24 cellular contexts compared by ENCODE assay signal in the genomic region with DNA sequence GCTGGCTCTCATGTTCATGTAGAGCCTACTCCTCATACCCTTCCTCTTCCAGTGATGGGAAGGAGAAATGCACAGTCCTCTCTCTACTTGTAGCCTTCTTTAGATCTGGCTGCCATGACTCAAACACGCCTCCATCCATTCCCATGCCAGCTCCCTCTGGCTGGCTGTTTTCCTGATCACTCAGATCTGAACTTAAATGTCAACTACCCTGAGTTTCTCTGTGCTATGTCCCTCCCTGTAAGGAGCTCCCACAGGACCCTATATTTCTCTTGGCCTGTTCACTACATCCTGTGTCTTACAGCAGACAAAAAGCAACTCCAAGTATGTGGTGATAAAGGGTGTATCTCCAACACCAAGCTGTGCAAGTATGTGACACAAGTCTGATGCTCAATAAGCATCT.
A peak's percentile ranks its signal among the peaks of the same experiment; 100 is the strongest.
DNase-seq lines count a peak whose midpoint lies in the region; FAIRE-seq and TF ChIP-seq lines count a peak whose summit lies in the region.
"Had no signal": no experiment of that assay in that cellular context is flagged by ENCODE, and none has a peak within 500 bp of the region (broad histone marks: within the 10 kb centered on the region; RNA-seq: fewer than 3 reads in every experiment).

No MANE protein-coding gene starts in this region.

- H3K27ac ChIP-seq in DOHH2 (ENCODE audit: low read depth, low read length): peak overlapping the region; percentile 99
- H3K27ac ChIP-seq in smooth muscle cell (ENCODE audit: low read depth): no peak overlapping the region
- H3K27ac ChIP-seq: KMS-11 had no signal

- POLR2A ChIA-PET in HEK293T (lab: Yijun Ruan, JAX): no interaction called here

- H3K4me1 Mint-ChIP-seq in nephron progenitor cell: peaks cover 75% of the 10 kb centered on the region

- H3K4me1 ChIP-seq in DOHH2 (ENCODE audit: control insufficient read depth, low read length) (peaks cover 100% of the 10 kb centered on the region), smooth muscle cell (ENCODE audit: low read depth) (peaks cover 31% of the 10 kb centered on the region)
- H3K4me1 ChIP-seq: Caco-2 had no signal

- peaks cover 31% of the 10 kb centered on the region for H3F3A ChIP-seq in DOHH2 (ENCODE audit: control insufficient read depth, insufficient read depth)
- H3F3A ChIP-seq in smooth muscle cell (ENCODE audit: low read depth): peaks cover 7% of the 10 kb centered on the region

- no peak for TF ChIP-seq POLR2A in GM12891 (IDR thresholded peaks at IDR 0.05; ENCODE audit: low read depth, low read length)

- H3K9me2 ChIP-seq in DOHH2 (replicated peaks; ENCODE audit: control insufficient read depth, low read length): no peaks in the 10 kb centered on the region

- in situ Hi-C loops in astrocyte of the spinal cord (cut with HindIII; ENCODE audit: low sequenced_read_pairs): no loop called here
- in situ Hi-C loops in GM13976 (cut with MboI; ENCODE audit: low sequenced_read_pairs, unreplicated experiment): no loop called here

- H3K9me3 ChIP-seq in DOHH2 (ENCODE audit: control insufficient read depth, insufficient read depth, low read length): no peaks in the 10 kb centered on the region
- no peaks in the 10 kb centered on the region for H3K9me3 ChIP-seq in smooth muscle cell (replicated peaks; ENCODE audit: low read depth)
- H3K9me3 ChIP-seq: BE2C, Caco-2 had no signal

- no peak overlapping the region for H3K9ac ChIP-seq in smooth muscle cell (ENCODE audit: low read depth)
- H3K9ac ChIP-seq: KMS-11 had no signal

- H2AFZ ChIP-seq in smooth muscle cell (ENCODE audit: low read depth): no peak overlapping the region

- CTCF ChIA-PET in HEK293T (lab: Yijun Ruan, JAX): no interaction called here

- DNase-seq in GM12891 (ENCODE audit: insufficient read length, low spot score): no peak
- DNase-seq in astrocyte of the spinal cord (ENCODE audit: low read depth, low spot score): peak; percentile 25
- DNase-seq in nephron progenitor cell: no peak
- no peak for DNase-seq in HEK293T (ENCODE audit: extremely low spot score)
- DNase-seq in GM13976 (ENCODE audit: low spot score): no peak
- no peak for DNase-seq in smooth muscle cell (lab: John Stamatoyannopoulos, UW; ENCODE audit: unreplicated experiment)
- DNase-seq: BE2C; Caco-2; CD4-positive, CD25-positive, alpha-beta regulatory T cell; DMS 273 treated with DMSO at 0.1 percent for 48 hours; DMS79 treated with DMSO at 0.1 percent for 48 hours; H9; MV-4-11; NCI-H1694 treated with DMSO at 0.1 percent for 48 hours; NCI-H2081 treated with DMSO at 0.1 percent for 48 hours; NCI-H2171 treated with DMSO at 0.1 percent for 48 hours; NCI-H524 treated with DMSO at 0.1 percent for 48 hours; NCI-H82; OCI-M1 had no signal

- peaks cover 21% of the 10 kb centered on the region for H3K9me3 Mint-ChIP-seq in nephron progenitor cell
- H3K9me3 Mint-ChIP-seq: H9 had no signal

- TF ChIP-seq CTCF in DOHH2 (IDR thresholded peaks at IDR 0.05; ENCODE audit: low read depth, low read length, poor library complexity, severe bottlenecking) (no peak), astrocyte of the spinal cord (IDR thresholded peaks at IDR 0.05; ENCODE audit: low read depth, low read length) (no peak), nephron progenitor cell (IDR thresholded peaks at IDR 0.05) (no peak), GM13976 (IDR thresholded peaks at IDR 0.05; ENCODE audit: borderline replicate concordance, control extremely low read depth, extremely low read depth, insufficient read depth, missing control alignments) (no peak), smooth muscle cell (IDR thresholded peaks at IDR 0.05; ENCODE audit: borderline replicate concordance, insufficient read depth, poor library complexity, severe bottlenecking) (no peak)

- H3K36me3 Mint-ChIP-seq in nephron progenitor cell (ENCODE audit: low read depth): peaks cover 57% of the 10 kb centered on the region
- H3K36me3 Mint-ChIP-seq: CD4-positive, CD25-positive, alpha-beta regulatory T cell had no signal

- H3K36me3 ChIP-seq in DOHH2 (ENCODE audit: control insufficient read depth, low read length) (peaks cover 22% of the 10 kb centered on the region), smooth muscle cell (ENCODE audit: low read depth) (no peaks in the 10 kb centered on the region)
- H3K36me3 ChIP-seq: BE2C had no signal

- H3K27me3 ChIP-seq in DOHH2 (ENCODE audit: control insufficient read depth, low read length) (no peaks in the 10 kb centered on the region), smooth muscle cell (ENCODE audit: low read depth) (no peaks in the 10 kb centered on the region)
- H3K27me3 ChIP-seq: BE2C had no signal

- H4K20me1 ChIP-seq in DOHH2 (ENCODE audit: control insufficient read depth, insufficient read depth, low read depth, low read length) (no peaks in the 10 kb centered on the region), smooth muscle cell (ENCODE audit: low read depth) (peaks cover 63% of the 10 kb centered on the region)

- peaks cover 85% of the 10 kb centered on the region for H3K79me2 ChIP-seq in DOHH2 (ENCODE audit: control insufficient read depth, low read length)
- peaks cover 81% of the 10 kb centered on the region for H3K79me2 ChIP-seq in smooth muscle cell (ENCODE audit: low read depth)

- H3K4me3 Mint-ChIP-seq in nephron progenitor cell: no peak overlapping the region
- H3K4me3 Mint-ChIP-seq: CD4-positive, CD25-positive, alpha-beta regulatory T cell; H9 had no signal

- H3K4me2 ChIP-seq in DOHH2 (ENCODE audit: low read length) (peak overlapping the region; percentile 49), smooth muscle cell (no peak overlapping the region)
- H3K4me2 ChIP-seq: KMS-11 had no signal

- no peaks in the 10 kb centered on the region for H3K27me3 Mint-ChIP-seq in nephron progenitor cell (ENCODE audit: low read depth, poor library complexity)

- FAIRE-seq in GM12891 (lab: Jason Lieb, UNC): peak; percentile 67
- FAIRE-seq: G401.6, HTR-8/SVneo, RCC 7860 had no signal

- H3K4me3 ChIP-seq in DOHH2 (ENCODE audit: low read length) (peak overlapping the region; percentile 28), astrocyte of the spinal cord (ENCODE audit: low read depth, low read length) (no peak overlapping the region), smooth muscle cell (no peak overlapping the region)

- 100% methylated on average over 1 of the region's 1 CpG for WGBS in smooth muscle cell (ENCODE audit: low lambda C conversion rate)

- peak overlapping the region; percentile 49 for H3K27ac Mint-ChIP-seq in nephron progenitor cell
- H3K27ac Mint-ChIP-seq: CD4-positive, CD25-positive, alpha-beta regulatory T cell had no signal

TF ChIP-seq in GM12891, 5 proteins besides CTCF, POLR2A, EP300 and RAD21:
- TF ChIP-seq SPI1 (IDR thresholded peaks at IDR 0.05; ENCODE audit: low read depth, low read length) (no peak), POLR2AphosphoS5 (IDR thresholded peaks at IDR 0.05; ENCODE audit: low read depth, low read length) (no peak), POU2F2 (IDR thresholded peaks at IDR 0.05; ENCODE audit: low read depth, low read length) (no peak), PAX5 (IDR thresholded peaks at IDR 0.05; ENCODE audit: insufficient read depth, low read length, severe bottlenecking) (no peak), TAF1 (IDR thresholded peaks at IDR 0.05; ENCODE audit: low read depth, low read length) (no peak)

TF ChIP-seq in HEK293T, 16 proteins besides CTCF, POLR2A, EP300 and RAD21:
- TF ChIP-seq SUZ12 (IDR thresholded peaks at IDR 0.05): no peak
- no peak for TF ChIP-seq ARNT (IDR thresholded peaks at IDR 0.05)
- no peak for TF ChIP-seq NFRKB (IDR thresholded peaks at IDR 0.05)
- no peak for TF ChIP-seq BHLHE40 (IDR thresholded peaks at IDR 0.05; ENCODE audit: borderline replicate concordance)
- TF ChIP-seq, protein P1, sequence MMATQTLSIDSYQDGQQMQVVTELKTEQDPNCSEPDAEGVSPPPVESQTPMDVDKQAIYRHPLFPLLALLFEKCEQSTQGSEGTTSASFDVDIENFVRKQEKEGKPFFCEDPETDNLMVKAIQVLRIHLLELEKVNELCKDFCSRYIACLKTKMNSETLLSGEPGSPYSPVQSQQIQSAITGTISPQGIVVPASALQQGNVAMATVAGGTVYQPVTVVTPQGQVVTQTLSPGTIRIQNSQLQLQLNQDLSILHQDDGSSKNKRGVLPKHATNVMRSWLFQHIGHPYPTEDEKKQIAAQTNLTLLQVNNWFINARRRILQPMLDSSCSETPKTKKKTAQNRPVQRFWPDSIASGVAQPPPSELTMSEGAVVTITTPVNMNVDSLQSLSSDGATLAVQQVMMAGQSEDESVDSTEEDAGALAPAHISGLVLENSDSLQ (IDR thresholded peaks at IDR 0.05): no peak
- no peak for TF ChIP-seq LEF1 (IDR thresholded peaks at IDR 0.05; ENCODE audit: borderline replicate concordance)
- no peak for TF ChIP-seq FOXA1 (IDR thresholded peaks at IDR 0.05)
- no peak for TF ChIP-seq TARDBP (IDR thresholded peaks at IDR 0.05)
- no peak for TF ChIP-seq FOXM1 (IDR thresholded peaks at IDR 0.05; ENCODE audit: borderline replicate concordance)
- TF ChIP-seq SP1 (IDR thresholded peaks at IDR 0.05): no peak
- TF ChIP-seq CTBP1 (IDR thresholded peaks at IDR 0.05; ENCODE audit: borderline replicate concordance): no peak
- no peak for TF ChIP-seq L3MBTL2 (conservative IDR thresholded peaks at IDR 0.05)
- no peak for TF ChIP-seq ELF4 (IDR thresholded peaks at IDR 0.05)
- TF ChIP-seq ZNF384 (IDR thresholded peaks at IDR 0.05): no peak
- no peak for TF ChIP-seq HDGF (IDR thresholded peaks at IDR 0.05; ENCODE audit: borderline replicate concordance)
- no peak for TF ChIP-seq FOXK2 (IDR thresholded peaks at IDR 0.05)
